23 cellular contexts compared by ENCODE assay signal in genomic region chr13:44149821-44150220, GRCh38.
"Had no signal": no experiment of that assay in that cellular context is flagged by ENCODE, and none has a peak within 500 bp of the region (broad histone marks: within the 10 kb centered on the region; RNA-seq: fewer than 3 reads in every experiment).

No MANE protein-coding gene starts in this region.

- FAIRE-seq: pancreas, small intestine had no signal

- H3K36me3 ChIP-seq: neutrophil, pancreas, prostate gland, right lobe of liver, sigmoid colon, stomach, thoracic aorta, thyroid gland, tibial nerve, upper lobe of right lung, uterus had no signal

- H3K4me3 ChIP-seq: pancreas, prostate gland, right lobe of liver, sigmoid colon, stomach, thoracic aorta, thyroid gland, tibial nerve, upper lobe of right lung, uterus had no signal

- H3K27ac ChIP-seq: neutrophil, pancreas, prostate gland, right lobe of liver, sigmoid colon, stomach, thoracic aorta, thyroid gland, tibial nerve, upper lobe of right lung, uterus had no signal

- H3K4me1 ChIP-seq: pancreas, prostate gland, thyroid gland, tibial nerve, upper lobe of right lung, uterus had no signal

- H3K9me3 ChIP-seq: neutrophil, pancreas, prostate gland, right lobe of liver, sigmoid colon, stomach, thoracic aorta, thyroid gland, tibial nerve, upper lobe of right lung, uterus had no signal

- ATAC-seq: naive thymus-derived CD8-positive, alpha-beta T cell; natural killer cell treated with Interleukin-12 subunit alpha and Interleukin-12 subunit beta and Interleukin-15 and Interleukin-18, amount 100 ng/mL, for 72 hours; pancreas; right cardiac atrium; stimulated activated effector memory CD8-positive, alpha-beta T cell treated with anti-CD3 and anti-CD28 coated beads, Interleukin-12 subunit alpha, Interleukin-12 subunit beta, amount 100 ng/mL, for 72 hours; stimulated activated naive B cell treated with anti-CD40 and anti-IgM and Interleukin-4, amounts not matched to agents 10 μg/mL and 1 μg/mL and 100 μg/mL, for 72 hours; upper lobe of right lung had no signal

- DNase-seq: naive thymus-derived CD8-positive, alpha-beta T cell; nephron progenitor cell; pancreas; right cardiac atrium; right lobe of liver; sigmoid colon; small intestine; stimulated activated CD4-positive, alpha-beta T cell treated with anti-CD3 and anti-CD28 coated beads, Interleukin-15, amount 100 ng/mL, for 24 hours; stimulated activated CD4-positive, alpha-beta T cell treated with anti-CD3 and anti-CD28 coated beads, Interleukin-2, amount 100 ng/mL, for 24 hours; stimulated activated CD4-positive, alpha-beta T cell treated with anti-CD3 and anti-CD28 coated beads, Interleukin-2, amount 100 ng/mL, for 48 hours; stimulated activated CD4-positive, alpha-beta T cell treated with anti-CD3 and anti-CD28 coated beads, Interleukin-4, amount 100 ng/mL, for 24 hours; stimulated activated naive B cell treated with anti-CD40 and anti-IgM and Interleukin-4, amounts not matched to agents 10 μg/mL and 1 μg/mL and 100 μg/mL, for 72 hours; stimulated activated naive CD4-positive, alpha-beta T cell treated with Interleukin-2 at 50 U/mL for 16 hours; stomach; thyroid gland; upper lobe of right lung; uterus had no signal

- H3K27me3 ChIP-seq: neutrophil, pancreas, right lobe of liver, sigmoid colon, stomach, thyroid gland, tibial nerve, upper lobe of right lung, uterus had no signal
